Comparison of ENCODE assay signal across 20 cellular contexts in the genomic region with DNA sequence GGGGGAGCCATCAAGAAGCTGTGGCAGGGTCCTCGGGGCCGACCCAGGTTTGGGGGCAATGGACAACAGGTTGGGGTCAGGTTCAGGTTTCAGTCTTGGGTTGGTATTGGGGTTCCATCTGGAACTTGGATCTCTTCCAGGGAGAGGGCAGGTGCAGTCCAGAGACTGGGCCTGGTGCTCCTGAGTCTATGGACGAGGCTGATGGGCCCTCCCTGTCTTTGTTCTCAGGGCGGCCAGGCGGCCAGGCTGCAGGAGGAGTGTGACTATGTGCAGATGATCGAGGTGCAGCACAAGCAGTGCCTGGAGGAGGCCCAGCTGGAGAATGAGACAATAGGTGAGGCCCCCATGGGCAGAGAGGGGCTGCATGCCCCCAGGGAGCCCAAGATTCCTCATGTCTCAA.
"Had no signal": no experiment of that assay in that cellular context is flagged by ENCODE, and none has a peak within 500 bp of the region (broad histone marks: within the 10 kb centered on the region; RNA-seq: fewer than 3 reads in every experiment).

No MANE protein-coding gene starts in this region.

- H3K27me3 ChIP-seq: heart right ventricle had no signal

- H3K27me3 Mint-ChIP-seq: stimulated activated naive CD8-positive, alpha-beta T cell treated with anti-CD3 and anti-CD28 coated beads, Interleukin-15, Interleukin-2, amounts not matched to agents 100 ng/mL and 50 ng/mL, for 24 hours had no signal

- H3K36me3 Mint-ChIP-seq: activated naive CD4-positive, alpha-beta T cell treated with anti-CD3 and anti-CD28 coated beads, Interleukin-2, amount 50 U/mL, for 72 hours; immature natural killer cell had no signal

- H3K4me3 Mint-ChIP-seq: activated T-cell treated with anti-CD3 and anti-CD28 coated beads, Interleukin-2, amount 50 U/mL, for 4 hours; dendritic cell treated with granulocyte-macrophage colony-stimulating factor and Interleukin-4, amounts not matched to agents 40 ng/mL and 50 ng/mL, for 4 days; immature natural killer cell; nephron; stimulated activated naive CD8-positive, alpha-beta T cell treated with anti-CD3 and anti-CD28 coated beads, Interleukin-15, Interleukin-2, amounts not matched to agents 100 ng/mL and 50 ng/mL, for 24 hours had no signal

- H3K4me1 ChIP-seq: gastroesophageal sphincter had no signal

- DNase-seq: activated CD4-positive, alpha-beta T cell treated with anti-CD3 and anti-CD28 coated beads, Interleukin-2, amount 50 U/mL, for 1 hour; activated CD4-positive, CD25-positive, alpha-beta regulatory T cell treated with anti-CD3 and anti-CD28 coated beads, Interleukin-2, amount 50 U/mL, for 72 hours; activated CD8-positive, alpha-beta memory T cell treated with anti-CD3 and anti-CD28 coated beads, Interleukin-2, amount 50 U/mL, for 4 hours; activated effector memory CD4-positive, alpha-beta T cell treated with Interleukin-2 at 50 U/mL for 16 hours; activated T-cell treated with anti-CD3 and anti-CD28 coated beads, Interleukin-2, amount 50 U/mL, for 4 hours; effector CD8-positive, alpha-beta T cell; heart right ventricle; immature natural killer cell; nucleus accumbens; retina; T-helper 2 cell; trophoblast cell had no signal

- H3K4me3 ChIP-seq: esophagus muscularis mucosa, gastroesophageal sphincter, heart right ventricle had no signal

- H3K9me3 ChIP-seq: esophagus muscularis mucosa, gastroesophageal sphincter, heart right ventricle had no signal

- ATAC-seq: activated naive CD4-positive, alpha-beta T cell treated with anti-CD3 and anti-CD28 coated beads, Interleukin-2, amount 50 U/mL, for 72 hours; activated T-cell treated with anti-CD3 and anti-CD28 coated beads, Interleukin-2, amount 50 U/mL, for 4 hours; gastroesophageal sphincter; heart right ventricle had no signal

- H3K36me3 ChIP-seq: esophagus muscularis mucosa, gastroesophageal sphincter, heart right ventricle had no signal

- H3K9me3 Mint-ChIP-seq: activated naive CD4-positive, alpha-beta T cell treated with anti-CD3 and anti-CD28 coated beads, Interleukin-2, amount 50 U/mL, for 72 hours; activated T-cell treated with anti-CD3 and anti-CD28 coated beads, Interleukin-2, amount 50 U/mL, for 4 hours; dendritic cell treated with granulocyte-macrophage colony-stimulating factor and Interleukin-4, amounts not matched to agents 40 ng/mL and 50 ng/mL, for 4 days; immature natural killer cell; nephron; stimulated activated naive CD8-positive, alpha-beta T cell treated with anti-CD3 and anti-CD28 coated beads, Interleukin-15, Interleukin-2, amounts not matched to agents 100 ng/mL and 50 ng/mL, for 24 hours had no signal

- H3K27ac ChIP-seq: esophagus muscularis mucosa, gastroesophageal sphincter, heart right ventricle, VCaP had no signal

- FAIRE-seq: endothelial cell of umbilical vein had no signal

- H3K27ac Mint-ChIP-seq: dendritic cell treated with granulocyte-macrophage colony-stimulating factor and Interleukin-4, amounts not matched to agents 40 ng/mL and 50 ng/mL, for 4 days; immature natural killer cell; nephron; stimulated activated naive CD8-positive, alpha-beta T cell treated with anti-CD3 and anti-CD28 coated beads, Interleukin-15, Interleukin-2, amounts not matched to agents 100 ng/mL and 50 ng/mL, for 24 hours had no signal

- H3K4me1 Mint-ChIP-seq: immature natural killer cell, nephron had no signal
